Comparison of ENCODE assay signal across 8 cellular contexts in the genomic region with DNA sequence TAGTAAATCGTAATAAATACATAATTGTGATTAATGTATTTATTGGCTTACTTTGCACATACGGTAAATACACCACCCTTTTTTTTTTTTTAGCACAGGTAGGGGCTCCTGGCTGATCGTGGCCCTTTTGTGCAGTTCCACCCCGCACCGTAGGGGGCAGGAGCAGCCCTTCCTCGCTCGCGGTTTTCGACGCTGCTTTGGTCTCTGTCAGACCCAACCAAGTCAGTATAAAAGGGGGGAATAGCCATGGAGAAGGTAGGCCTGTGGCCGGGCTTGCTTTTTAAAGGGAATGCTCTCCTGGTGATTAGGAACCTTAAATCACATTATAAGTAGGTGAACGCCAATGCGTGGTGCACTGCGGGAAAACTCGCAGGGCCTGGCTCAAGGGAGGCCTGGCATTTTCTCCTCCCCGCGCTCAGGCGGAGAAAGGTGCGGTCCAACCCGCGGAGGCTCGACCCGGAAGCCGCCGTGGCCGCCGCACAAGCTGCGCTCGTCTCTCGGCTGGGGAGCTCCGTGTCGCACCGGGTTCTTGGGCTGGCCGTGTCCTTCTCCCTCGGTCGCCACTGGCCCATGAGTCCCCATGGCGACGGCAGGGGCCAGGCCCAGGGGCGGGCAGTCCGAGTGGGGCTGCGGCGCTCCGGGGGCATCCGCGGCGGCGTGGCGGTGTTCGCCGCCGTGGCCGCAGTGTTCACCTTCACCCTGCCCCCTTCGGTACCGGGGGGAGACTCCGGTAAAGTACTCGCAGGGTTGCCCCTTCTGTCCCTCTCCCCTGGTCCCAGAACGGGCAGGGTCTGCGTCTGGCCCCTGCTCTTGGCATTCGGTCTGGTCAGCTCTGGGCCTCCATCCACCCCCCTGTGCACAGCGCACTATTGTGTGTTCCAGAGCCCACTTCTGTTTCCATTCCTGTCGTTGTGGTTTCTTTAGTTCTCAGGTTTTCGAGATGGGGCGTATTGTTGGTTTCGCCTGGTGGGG. TPM values are rescaled to one million over a fixed set of nuclear protein-coding genes. Genes with fewer than 3 reads are reported as not detected.
A peak's percentile ranks its signal among the peaks of the same experiment; 100 is the strongest.
DNase-seq lines count a peak whose midpoint lies in the region; ATAC-seq and TF ChIP-seq lines count a peak whose summit lies in the region.

A gene (plus strand): TSS at position 454 of the 972 bp plus-strand sequence. CDS start 117 bp downstream, at position 571.

- no peaks in the 10 kb centered on the region for H3K36me3 Mint-ChIP-seq in progenitor cell of endocrine pancreas (ENCODE audit: insufficient read depth)

- H3K27me3 Mint-ChIP-seq in progenitor cell of endocrine pancreas = no peaks in the 10 kb centered on the region

- intact Hi-C loops in T-helper 1 cell treated with Interleukin-12 subunit alpha and Interleukin-12 subunit beta and Interleukin-4 antibody, amounts not matched to agents 30 ng/mL and 1 ng/mL, for 36 hours (cut with micrococcal nuclease) = loop anchor here (1.0 to 10.0 kb wide), 11 partner anchors 87 to 1847 kb away; a partner anchor contains a TSS
- intact Hi-C loops in left ventricle myocardium inferior (cut with micrococcal nuclease) = no loop called here

- peak; percentile 88 for ATAC-seq in HG02852 (IDR thresholded peaks at IDR 0.05; ENCODE audit: unreplicated experiment)

- peak within 1 kb of the TSS; percentile 87 for H3K27ac ChIP-seq in left ventricle myocardium inferior (replicated peaks)

- no peaks in the 10 kb centered on the region for H3K9me3 ChIP-seq in left ventricle myocardium inferior (replicated peaks)

- in situ Hi-C loops in GM13976 (cut with MboI; ENCODE audit: low sequenced_read_pairs, unreplicated experiment) = no loop called here

- DNase-seq in GM13976 (ENCODE audit: low spot score) (peak; percentile 89), NCI-H1436 treated with DMSO at 0.1 percent for 48 hours (lab: John Stamatoyannopoulos, UW) (peak; percentile 61), amniotic epithelial cell (ENCODE audit: low read depth) (peak; percentile 84), left ventricle myocardium inferior (peak; percentile 85), progenitor cell of endocrine pancreas (ENCODE audit: low spot score, unreplicated experiment) (peak; percentile 89), ureter (ENCODE audit: low spot score) (peak; percentile 88)

- H3K36me3 ChIP-seq in left ventricle myocardium inferior = no peaks in the 10 kb centered on the region

- peak within 1 kb of the TSS; percentile 100 for H3K27ac Mint-ChIP-seq in progenitor cell of endocrine pancreas

- peak within 1 kb of the TSS; percentile 92 for H3K4me3 ChIP-seq in left ventricle myocardium inferior

- H3K4me3 Mint-ChIP-seq in progenitor cell of endocrine pancreas (ENCODE audit: low read depth) = peak within 1 kb of the TSS; percentile 94

- peaks cover 41% of the 10 kb centered on the region for H3K4me1 ChIP-seq in left ventricle myocardium inferior

- H3K27me3 ChIP-seq in left ventricle myocardium inferior (ENCODE audit: low read depth) = no peaks in the 10 kb centered on the region

- H3K9me3 Mint-ChIP-seq in progenitor cell of endocrine pancreas (ENCODE audit: low read depth) = no peaks in the 10 kb centered on the region

- peak; percentile 89 for TF ChIP-seq CTCF in GM13976 (IDR thresholded peaks at IDR 0.05; ENCODE audit: borderline replicate concordance, control extremely low read depth, extremely low read depth, insufficient read depth, missing control alignments)
- TF ChIP-seq CTCF in left ventricle myocardium inferior (IDR thresholded peaks at IDR 0.05; ENCODE audit: borderline replicate concordance) = peak; percentile 94
- peak; percentile 80 for TF ChIP-seq CTCF in progenitor cell of endocrine pancreas (IDR thresholded peaks at IDR 0.05; ENCODE audit: unreplicated experiment)

- peaks cover 28% of the 10 kb centered on the region for H3K4me1 Mint-ChIP-seq in progenitor cell of endocrine pancreas (ENCODE audit: low read depth)

RNA-seq across cellular contexts. Expression of the gene that starts here (rescaled TPM):
- 17.6 and 19.1 TPM in 2 replicates for total RNA-seq in T-helper 1 cell treated with Interleukin-12 subunit alpha and Interleukin-12 subunit beta and Interleukin-4 antibody, amounts not matched to agents 30 ng/mL and 1 ng/mL, for 36 hours
- 5.1 TPM for total RNA-seq in left ventricle myocardium inferior
- total RNA-seq in progenitor cell of endocrine pancreas = 43.0 and 44.2 TPM in 2 replicates
- total RNA-seq in ureter = 33.0 TPM

Comparison
In these comparisons a context has a peak if more than half of its experiments do, and no peak if none do; other contexts are left out.
1. Peak in every context shown above with its lines: DNase-seq, ATAC-seq, H3K4me3 ChIP-seq and H3K27ac ChIP-seq.